Comparison of ENCODE assay signal across 21 cellular contexts in genomic region chr14:33452982-33453381, GRCh38.
"Had no signal": no experiment of that assay in that cellular context is flagged by ENCODE, and none has a peak within 500 bp of the region (broad histone marks: within the 10 kb centered on the region; RNA-seq: fewer than 3 reads in every experiment).

No MANE protein-coding gene starts in this region.

- DNase-seq: activated CD4-positive, alpha-beta T cell treated with anti-CD3 and anti-CD28 coated beads, Interleukin-2, amount 10 ng/mL, durations not matched to agents 7 days and 5 days; activated CD4-positive, CD25-positive, alpha-beta regulatory T cell treated with anti-CD3 and anti-CD28 coated beads, Interleukin-2, amount 50 U/mL, for 72 hours; activated CD8-positive, alpha-beta memory T cell treated with anti-CD3 and anti-CD28 coated beads, Interleukin-2, amount 10 ng/mL, durations not matched to agents 7 days and 5 days; activated CD8-positive, alpha-beta T cell treated with anti-CD3 and anti-CD28 coated beads for 36 hours; activated gamma-delta T cell; activated T-cell treated with anti-CD3 and anti-CD28 coated beads for 4 hours; anterior cingulate cortex; body of pancreas; heart left ventricle; islet precursor cell; left cardiac atrium; ovary; stimulated activated CD4-positive, alpha-beta T cell treated with anti-CD3 and anti-CD28 coated beads, Interleukin-4, amount 100 ng/mL, for 24 hours; stimulated activated naive CD4-positive, alpha-beta T cell treated with Interleukin-2 at 50 U/mL for 16 hours; upper lobe of left lung had no signal

- H3K4me3 ChIP-seq: body of pancreas, cardiac muscle cell, heart left ventricle, ovary, prostate gland, right atrium auricular region, thoracic aorta, upper lobe of left lung had no signal

- H3K36me3 ChIP-seq: cardiac muscle cell, heart left ventricle, neutrophil, ovary, prostate gland, right atrium auricular region, thoracic aorta, upper lobe of left lung had no signal

- H3K27ac ChIP-seq: body of pancreas, cardiac muscle cell, heart left ventricle, neutrophil, ovary, prostate gland, right atrium auricular region, thoracic aorta, upper lobe of left lung, VCaP had no signal

- H3K4me1 ChIP-seq: body of pancreas, prostate gland, upper lobe of left lung had no signal

- H3K27me3 ChIP-seq: body of pancreas, cardiac muscle cell, heart left ventricle, neutrophil, ovary, right atrium auricular region, upper lobe of left lung had no signal

- H3K9me3 ChIP-seq: body of pancreas, heart left ventricle, neutrophil, ovary, prostate gland, right atrium auricular region, thoracic aorta, upper lobe of left lung had no signal
